1 cellular context compared by ENCODE assay signal in genomic region chr18:2872095-2872494, GRCh38.
TF ChIP-seq lines count a peak whose summit lies in the region.

No MANE protein-coding gene starts in this region.

TF ChIP-seq in K562, 482 proteins besides CTCF, POLR2A, EP300 and RAD21 (continued from another document):
- TF ChIP-seq TFE3 (CRISPR knock-in tag; IDR thresholded peaks at IDR 0.05) (peak; percentile 94), CLOCK (CRISPR knock-in tag; IDR thresholded peaks at IDR 0.05; ENCODE audit: borderline replicate concordance) (no peak), TOE1 (IDR thresholded peaks at IDR 0.05; ENCODE audit: borderline replicate concordance) (peak; percentile 59; the same call in 1 of the 2 replicates), TOE1 (CRISPR knock-in tag; IDR thresholded peaks at IDR 0.05; ENCODE audit: borderline replicate concordance, low read depth) (no peak), ZNF134 (CRISPR knock-in tag; conservative IDR thresholded peaks at IDR 0.05) (no peak), ZNF398 (CRISPR knock-in tag; IDR thresholded peaks at IDR 0.05) (no peak), NR0B1 (IDR thresholded peaks at IDR 0.05; ENCODE audit: partially characterized antibody) (no peak), NR4A1 (CRISPR knock-in tag; IDR thresholded peaks at IDR 0.05) (no peak), NR4A1 (tag; IDR thresholded peaks at IDR 0.05) (no peak), ELF1 (tag; IDR thresholded peaks at IDR 0.05) (no peak), SP1 (CRISPR knock-in tag; IDR thresholded peaks at IDR 0.05) (no peak), PATZ1 (CRISPR knock-in tag; IDR thresholded peaks at IDR 0.05; ENCODE audit: borderline replicate concordance) (no peak), ZNF780A (CRISPR knock-in tag; IDR thresholded peaks at IDR 0.05) (no peak), ZNF785 (CRISPR knock-in tag; IDR thresholded peaks at IDR 0.05) (no peak), ELK3 (CRISPR knock-in tag; IDR thresholded peaks at IDR 0.05) (no peak), NCOA6 (IDR thresholded peaks at IDR 0.05) (no peak), RUNX1 (IDR thresholded peaks at IDR 0.05; ENCODE audit: low read depth) (no peak), RBFOX2 (IDR thresholded peaks at IDR 0.05; ENCODE audit: low read depth, low read length) (no peak), PTRF (tag; IDR thresholded peaks at IDR 0.05) (no peak), ATF7 (IDR thresholded peaks at IDR 0.05) (no peak), ARID1B (IDR thresholded peaks at IDR 0.05) (no peak), WHSC1 (IDR thresholded peaks at IDR 0.05; ENCODE audit: low read length) (no peak), RAD51 (IDR thresholded peaks at IDR 0.05; ENCODE audit: borderline replicate concordance, low read depth) (peak; percentile 71)
